Comparison of ENCODE assay signal across 23 cellular contexts in genomic region chr6:35280903-35281302, GRCh38. TPM values are rescaled to one million over a fixed set of nuclear protein-coding genes. Genes with fewer than 3 reads are reported as not detected.
DNase-seq lines count a peak whose midpoint lies in the region; ATAC-seq, FAIRE-seq and TF ChIP-seq lines count a peak whose summit lies in the region.
"Had no signal": no experiment of that assay in that cellular context is flagged by ENCODE, and none has a peak within 500 bp of the region (broad histone marks: within the 10 kb centered on the region; RNA-seq: fewer than 3 reads in every experiment).

No MANE protein-coding gene starts in this region.

- TF ChIP-seq POLR2A in K562 (conservative IDR thresholded peaks at IDR 0.05) (no peak), thyroid gland (IDR thresholded peaks at IDR 0.05) (no peak)

- TF ChIP-seq CTCF in cardiac muscle cell (IDR thresholded peaks at IDR 0.05; ENCODE audit: low read depth, low read length) = no peak
- TF ChIP-seq CTCF in right atrium auricular region (IDR thresholded peaks at IDR 0.05) = no peak
- TF ChIP-seq CTCF in K562 (IDR thresholded peaks at IDR 0.05 in 2 of 3, conservative IDR thresholded peaks at IDR 0.05 in 1 of 3; ENCODE audit: insufficient read depth in 2 of 3, low read depth in 1 of 3, low read length in 3 of 3) = no peak
- TF ChIP-seq CTCF in thyroid gland (IDR thresholded peaks at IDR 0.05) = no peak

- FAIRE-seq in K562 (lab: Jason Lieb, UNC) = no peak
- FAIRE-seq: astrocyte had no signal

- H3K4me3 ChIP-seq in cardiac muscle cell (no peak overlapping the region), right atrium auricular region (no peak overlapping the region), K562 (no peak overlapping the region), thyroid gland (replicated peaks in 1 of 3) (no peak overlapping the region)
- no peak overlapping the region for H3K4me3 ChIP-seq in effector memory CD4-positive, alpha-beta T cell (ENCODE audit: insufficient read depth, low read depth, low read length, poor library complexity, severe bottlenecking)
- H3K4me3 ChIP-seq: SK-N-MC, skin epidermis, tibial nerve had no signal

- TF ChIP-seq RAD21 in K562 (CRISPR knock-in tag; conservative IDR thresholded peaks at IDR 0.05 in 1 of 2, IDR thresholded peaks at IDR 0.05 in 1 of 2) = no peak

- intact Hi-C loops in K562 (cut with micrococcal nuclease) = no loop called here
- intact Hi-C loops in thyroid gland (cut with DNase I) = no loop called here

- no peaks in the 10 kb centered on the region for H4K20me1 ChIP-seq in K562 (replicated peaks; ENCODE audit: control insufficient read depth, insufficient read depth, low read length)

- no peaks in the 10 kb centered on the region for H3K27me3 ChIP-seq in cardiac muscle cell
- H3K27me3 ChIP-seq in right atrium auricular region = no peaks in the 10 kb centered on the region
- H3K27me3 ChIP-seq in K562 (ENCODE audit: control insufficient read depth in 2 of 2, insufficient read depth in 2 of 2, low read length in 2 of 2) = no peaks in the 10 kb centered on the region
- H3K27me3 ChIP-seq in thyroid gland = no peaks in the 10 kb centered on the region
- H3K27me3 ChIP-seq in effector memory CD4-positive, alpha-beta T cell (replicated peaks; ENCODE audit: control insufficient read depth, insufficient read depth, low read length, poor library complexity, severe bottlenecking) = no peaks in the 10 kb centered on the region
- H3K27me3 ChIP-seq: tibial nerve had no signal

- H3K9me3 ChIP-seq in cardiac muscle cell (ENCODE audit: low read depth) (no peaks in the 10 kb centered on the region), right atrium auricular region (no peaks in the 10 kb centered on the region), K562 (replicated peaks; ENCODE audit: control insufficient read depth, insufficient read depth, low read depth, low read length) (no peaks in the 10 kb centered on the region), thyroid gland (no peaks in the 10 kb centered on the region)
- H3K9me3 ChIP-seq in effector memory CD4-positive, alpha-beta T cell (ENCODE audit: control insufficient read depth, low read length) = no peaks in the 10 kb centered on the region
- H3K9me3 ChIP-seq: tibial nerve had no signal

- peaks cover 27% of the 10 kb centered on the region for H3K36me3 ChIP-seq in cardiac muscle cell
- peaks cover 42% of the 10 kb centered on the region for H3K36me3 ChIP-seq in right atrium auricular region
- no peaks in the 10 kb centered on the region for H3K36me3 ChIP-seq in K562 (ENCODE audit: control insufficient read depth, insufficient read depth, low read length)
- peaks cover 27 to 44% of the 10 kb centered on the region in 2 donors for H3K36me3 ChIP-seq in thyroid gland
- H3K36me3 ChIP-seq in effector memory CD4-positive, alpha-beta T cell (ENCODE audit: control insufficient read depth, insufficient read depth, low read length) = peaks cover 41% of the 10 kb centered on the region

- DNase-seq in cardiac muscle cell (ENCODE audit: low read depth in 1 of 2, low spot score in 1 of 2) (peak in 1 of 2 donors; percentile 72), right atrium auricular region (ENCODE audit: low spot score) (no peak), K562 (ENCODE audit: extremely low read depth in 1 of 4, low spot score in 3 of 4) (no peak), mesenteric fat pad (ENCODE audit: low spot score) (peak; percentile 51), thyroid gland (peak; percentile 62 to 63), NOMO-1 treated with DMSO at 0.1 percent for 48 hours (lab: John Stamatoyannopoulos, UW; ENCODE audit: unreplicated experiment) (no peak)
- DNase-seq in effector memory CD4-positive, alpha-beta T cell = no peak
- DNase-seq: activated CD4-positive, alpha-beta T cell treated with anti-CD3 and anti-CD28 coated beads for 1 hour; activated CD8-positive, alpha-beta T cell treated with anti-CD3 and anti-CD28 coated beads for 36 hours; cerebellar nuclear complex; islet precursor cell; KG1; MM.1S; NCI-H2029 treated with DMSO at 0.1 percent for 48 hours; NCI-H526 treated with DMSO at 0.1 percent for 48 hours; stimulated activated CD4-positive, alpha-beta T cell treated with anti-CD3 and anti-CD28 coated beads, Interleukin-2, amount 100 ng/mL, for 24 hours; T-helper 2 cell had no signal

- no peak overlapping the region for H3K4me2 ChIP-seq in K562 (ENCODE audit: insufficient read depth, low read length)

- CTCF ChIA-PET in K562 (lab: Yijun Ruan, JAX; ENCODE audit: low intra/inter-chr PET ratio) = no interaction called here

- H3K27ac ChIP-seq in cardiac muscle cell (peak overlapping the region; percentile 14), right atrium auricular region (no peak overlapping the region), K562 (ENCODE audit: extremely low read depth, low read depth, low read length) (no peak overlapping the region), thyroid gland (no peak overlapping the region)
- no peak overlapping the region for H3K27ac ChIP-seq in effector memory CD4-positive, alpha-beta T cell (ENCODE audit: insufficient read depth, low read length, poor library complexity, severe bottlenecking)
- H3K27ac ChIP-seq: SK-N-MC, skin epidermis, tibial nerve had no signal

- H3K79me2 ChIP-seq in K562 (ENCODE audit: control insufficient read depth, insufficient read depth, low read length) = no peaks in the 10 kb centered on the region

- peaks cover 15% of the 10 kb centered on the region for H3K4me1 ChIP-seq in cardiac muscle cell (ENCODE audit: low read depth)
- H3K4me1 ChIP-seq in right atrium auricular region = no peaks in the 10 kb centered on the region
- H3K4me1 ChIP-seq in K562 (replicated peaks in 1 of 2; ENCODE audit: control insufficient read depth in 2 of 2, insufficient read depth in 2 of 2, low read length in 2 of 2) = no peaks in the 10 kb centered on the region; a peak in 1 of 5 replicates
- H3K4me1 ChIP-seq in thyroid gland = peaks cover 6 to 8% of the 10 kb centered on the region in 2 donors
- H3K4me1 ChIP-seq in effector memory CD4-positive, alpha-beta T cell (ENCODE audit: control insufficient read depth, insufficient read depth, low read length, poor library complexity, severe bottlenecking) = no peaks in the 10 kb centered on the region

- WGBS in K562 (ENCODE audit: insufficient coverage, low coverage, missing lambda C conversion rate) = 26% methylated on average over 4 of the region's 4 CpGs
- WGBS in thyroid gland, 2 donors = 35 to 41% methylated on average over 4 of the region's 4 CpGs

- no peak overlapping the region for H2AFZ ChIP-seq in K562 (ENCODE audit: low read depth, low read length)

- in situ Hi-C loops in K562 (cut with MboI) = no loop called here

- H3K9ac ChIP-seq in K562 (ENCODE audit: insufficient read depth in 1 of 2, low read depth in 2 of 2, low read length in 2 of 2) = no peak overlapping the region

- no peak for TF ChIP-seq EP300 in K562 (IDR thresholded peaks at IDR 0.05; ENCODE audit: low read length)

- no peak for ATAC-seq in K562
- no peak for ATAC-seq in GM19455 (IDR thresholded peaks at IDR 0.05; ENCODE audit: unreplicated experiment)
- ATAC-seq: activated CD8-positive, alpha-beta T cell treated with anti-CD3 and anti-CD28 coated beads for 36 hours; HCT116 had no signal

- H3K9me1 ChIP-seq in K562 (ENCODE audit: control insufficient read depth, insufficient read depth, low read length) = peaks cover under 1% of the 10 kb centered on the region

- POLR2A ChIA-PET in K562 (lab: Yijun Ruan, JAX) = no interaction called here

- no TSS peak for BruUV-seq in K562 (replicated peaks; lab: Mats Ljungman, UMichigan)

RNA-seq across cellular contexts. Expression of gene DEF6, which starts 16.7 kb away (rescaled TPM):
- total RNA-seq in cardiac muscle cell (3.0 and 9.2 TPM in 2 replicates), right atrium auricular region (1 to 10 TPM; 1.4 to 2.2 TPM), K562 (2014; rRNA removed) (42.0 and 43.4 TPM in 2 replicates), K562 (2014; rRNA removed; fragmentation: Illumina TruSeq; extraction: Trizol) (10.0 and 13.5 TPM in 2 replicates), K562 (2015; rRNA removed; fragmentation: Illumina TruSeq; extraction: Trizol) (22.7 and 24.5 TPM in 2 replicates), K562 (2021) (30.9 and 37.8 TPM in 2 replicates), mesenteric fat pad (7.8 TPM), thyroid gland (1 to 10 TPM; 5.2 to 9.3 (median 6.0) TPM)
- polyA plus RNA-seq in cardiac muscle cell (2.3 and 5.7 TPM in 2 replicates), K562 (2011; rRNA removed) (27.5 and 42.7 TPM in 2 replicates), K562 (2014; fragmentation: Illumina TruSeq; extraction: Trizol) (15.9 and 22.0 TPM in 2 replicates), K562 (2014; fragmentation: Nextera tagmentation; extraction: Ambion mirVana) (1 to 10 TPM; 1.3 to 1.4 TPM), K562 (2014; rRNA removed) (44.6 and 45.7 TPM in 2 replicates)
- total RNA-seq in K562 (2011; cell fraction: chromatin; rRNA removed; ENCODE audit: low replicate concordance) = 16.1 and 32.8 TPM in 2 replicates
- 31.3 and 33.7 TPM in 2 replicates for total RNA-seq in K562 (2011; cell fraction: nucleolus; rRNA removed)
- 22.9 and 25.3 TPM in 2 replicates for total RNA-seq in K562 (2011; cell fraction: nucleoplasm; rRNA removed)
- polyA plus RNA-seq in K562 (2011; cell fraction: cytosol; rRNA removed) = 38.6 and 39.4 TPM in 2 replicates
- polyA plus RNA-seq in K562 (2011; cell fraction: nucleus; rRNA removed) = 97.0 and 136 TPM in 2 replicates
- 23.2 and 45.2 TPM in 2 replicates for polyA plus RNA-seq in K562 (2012)
- polyA minus RNA-seq in K562 (2011; rRNA and poly(A)+ RNA removed) = 22.7 and 23.2 TPM in 2 replicates
- polyA minus RNA-seq in K562 (2011; cell fraction: cytosol; rRNA and poly(A)+ RNA removed) = 15.9 and 23.3 TPM in 2 replicates
- polyA minus RNA-seq in K562 (2011; cell fraction: nucleus; rRNA and poly(A)+ RNA removed) = 25.7 and 35.2 TPM in 2 replicates

RNA-seq across cellular contexts. Expression of gene ZNF76, which starts 21.4 kb away (rescaled TPM):
- 26.3 and 46.2 TPM in 2 replicates for total RNA-seq in cardiac muscle cell
- 59.6 and 67.5 TPM in 2 replicates for polyA plus RNA-seq in cardiac muscle cell
- 10 to 100 TPM; 25.4 to 26.0 TPM for total RNA-seq in right atrium auricular region
- total RNA-seq in K562 (2011; cell fraction: chromatin; rRNA removed; ENCODE audit: low replicate concordance) = 63.3 and 125 TPM in 2 replicates
- total RNA-seq in K562 (2011; cell fraction: nucleolus; rRNA removed) = 52.7 and 67.8 TPM in 2 replicates
- total RNA-seq in K562 (2011; cell fraction: nucleoplasm; rRNA removed) = 59.0 and 75.9 TPM in 2 replicates
- 10.7 and 13.1 TPM in 2 replicates for total RNA-seq in K562 (2014; rRNA removed)
- 3.9 and 4.4 TPM in 2 replicates for total RNA-seq in K562 (2014; rRNA removed; fragmentation: Illumina TruSeq; extraction: Trizol)
- 4.3 and 5.0 TPM in 2 replicates for total RNA-seq in K562 (2015; rRNA removed; fragmentation: Illumina TruSeq; extraction: Trizol)
- total RNA-seq in K562 (2021) = 13.1 and 16.0 TPM in 2 replicates
- polyA plus RNA-seq in K562 (2011; rRNA removed) = 14.9 and 26.5 TPM in 2 replicates
- 13.5 and 17.8 TPM in 2 replicates for polyA plus RNA-seq in K562 (2011; cell fraction: cytosol; rRNA removed)
- 121 and 138 TPM in 2 replicates for polyA plus RNA-seq in K562 (2011; cell fraction: nucleus; rRNA removed)
- 11.7 and 27.2 TPM in 2 replicates for polyA plus RNA-seq in K562 (2012)
- polyA plus RNA-seq in K562 (2014; fragmentation: Illumina TruSeq; extraction: Trizol) = 10.9 and 16.1 TPM in 2 replicates
- 1 to 10 TPM; 1.2 to 1.3 TPM for polyA plus RNA-seq in K562 (2014; fragmentation: Nextera tagmentation; extraction: Ambion mirVana)
- 16.9 and 17.8 TPM in 2 replicates for polyA plus RNA-seq in K562 (2014; rRNA removed)
- 13.5 and 18.6 TPM in 2 replicates for polyA minus RNA-seq in K562 (2011; rRNA and poly(A)+ RNA removed)
- 3.8 and 11.0 TPM in 2 replicates for polyA minus RNA-seq in K562 (2011; cell fraction: cytosol; rRNA and poly(A)+ RNA removed)
- polyA minus RNA-seq in K562 (2011; cell fraction: nucleus; rRNA and poly(A)+ RNA removed) = 18.3 and 27.4 TPM in 2 replicates
- 24.5 TPM for total RNA-seq in mesenteric fat pad
- 10 to 100 TPM; 54.3 to 81.7 (median 71.6) TPM for total RNA-seq in thyroid gland

Comparison
In these comparisons a context has a peak if more than half of its experiments do, and no peak if none do; other contexts are left out.
1. DNase-seq: peak in mesenteric fat pad (single experiment) and thyroid gland (2 of 2); none in right atrium auricular region (single experiment), K562 (0 of 4), NOMO-1 treated with DMSO at 0.1 percent for 48 hours (single experiment) and effector memory CD4-positive, alpha-beta T cell (0 of 3).